ENCODE assay signal across 9 cellular contexts in genomic region chr9:71680189-71680983, GRCh38.
DNase-seq lines count a peak whose midpoint lies in the region; ATAC-seq and TF ChIP-seq lines count a peak whose summit lies in the region.
"Had no signal": no experiment of that assay in that cellular context is flagged by ENCODE, and none has a peak within 500 bp of the region (broad histone marks: within the 10 kb centered on the region; RNA-seq: fewer than 3 reads in every experiment).

No MANE protein-coding gene starts in this region.

- H2AFZ ChIP-seq in GM23248, result no peak overlapping the region

- CTCF ChIA-PET in RWPE1 (lab: Yijun Ruan, JAX), result interaction anchor here (0.6 to 5.6 kb wide), 5 partner anchors 16 to 138 kb away, joined by 3 to 34 read pairs (median 3); no protein-coding TSS in a partner anchor
- CTCF ChIA-PET in GM10248 (lab: Yijun Ruan, JAX), result interaction anchor here (0.9 to 2.2 kb wide), 4 partner anchors 8 to 76 kb away, joined by 3 to 6 read pairs (median 3); no protein-coding TSS in a partner anchor

- peak overlapping the region; percentile 10; the same call in 1 of the 2 replicates for H3K4me3 ChIP-seq in GM23248
- no peak overlapping the region for H3K4me3 ChIP-seq in H7 (ENCODE audit: insufficient read depth, low read depth, low read length)

- peak overlapping the region; percentile 30; the same call in 1 of the 2 replicates for H3K9ac ChIP-seq in GM23248

- H3K79me2 ChIP-seq in GM23248 (ENCODE audit: insufficient read depth), result no peaks in the 10 kb centered on the region

- no peaks in the 10 kb centered on the region for H4K20me1 ChIP-seq in GM23248 (ENCODE audit: insufficient read depth)

- H3K36me3 Mint-ChIP-seq in stimulated activated naive B cell treated with anti-CD40 and anti-IgM and Interleukin-4, amounts not matched to agents 10 μg/mL and 1 μg/mL and 100 μg/mL, for 72 hours, result peaks cover 0 to 25% of the 10 kb centered on the region in 2 donors

- no peaks in the 10 kb centered on the region for H3K9me3 ChIP-seq in GM23248 (ENCODE audit: low read depth)

- in situ Hi-C loops in GM23248 (cut with MboI), result no loop called here

- peak; percentile 24 for ATAC-seq in foreskin keratinocyte
- peak; percentile 53 to 63 for ATAC-seq in stimulated activated naive B cell treated with anti-CD40 and anti-IgM and Interleukin-4, amounts not matched to agents 10 μg/mL and 1 μg/mL and 100 μg/mL, for 72 hours (replicated peaks)

- DNase-seq in GM23248, result peak; percentile 71
- DNase-seq in RWPE1 (ENCODE audit: low spot score), result peak; percentile 53
- DNase-seq in foreskin keratinocyte, result peak; percentile 60 to 87
- DNase-seq in stimulated activated naive B cell treated with anti-CD40 and anti-IgM and Interleukin-4, amounts not matched to agents 10 μg/mL and 1 μg/mL and 100 μg/mL, for 72 hours, result no peak
- no peak for DNase-seq in H7
- no peak for DNase-seq in GDM1 (lab: John Stamatoyannopoulos, UW)
- DNase-seq in GM10248 (ENCODE audit: extremely low spot score), result no peak
- DNase-seq in cerebellum (ENCODE audit: low spot score), result no peak
- DNase-seq: activated CD4-positive, alpha-beta memory T cell treated with anti-CD3 and anti-CD28 coated beads for 36 hours had no signal

- H3K36me3 ChIP-seq in GM23248 (ENCODE audit: low read depth), result no peaks in the 10 kb centered on the region
- no peaks in the 10 kb centered on the region for H3K36me3 ChIP-seq in H7 (replicated peaks; ENCODE audit: control insufficient read depth, insufficient read depth, low read length)

- peaks cover 0 to 2% of the 10 kb centered on the region in 2 donors for H3K9me3 Mint-ChIP-seq in stimulated activated naive B cell treated with anti-CD40 and anti-IgM and Interleukin-4, amounts not matched to agents 10 μg/mL and 1 μg/mL and 100 μg/mL, for 72 hours
- H3K9me3 Mint-ChIP-seq: activated CD4-positive, alpha-beta memory T cell treated with anti-CD3 and anti-CD28 coated beads for 36 hours had no signal

- peaks cover 48 to 82% of the 10 kb centered on the region in 2 donors for H3K4me1 Mint-ChIP-seq in stimulated activated naive B cell treated with anti-CD40 and anti-IgM and Interleukin-4, amounts not matched to agents 10 μg/mL and 1 μg/mL and 100 μg/mL, for 72 hours

- H3F3A ChIP-seq in GM23248 (ENCODE audit: insufficient read depth), result peaks cover 80% of the 10 kb centered on the region

- WGBS in GM23248 (ENCODE audit: low coverage in 1 of 2, low lambda C conversion rate in 2 of 2, missing lambda C conversion rate in 2 of 2), 2 experiments, result 39 to 40% methylated on average over 5 of the region's 5 CpGs

- no peaks in the 10 kb centered on the region for H3K9me2 ChIP-seq in GM23248 (ENCODE audit: insufficient read depth)

- no peaks in the 10 kb centered on the region for H3K27me3 Mint-ChIP-seq in stimulated activated naive B cell treated with anti-CD40 and anti-IgM and Interleukin-4, amounts not matched to agents 10 μg/mL and 1 μg/mL and 100 μg/mL, for 72 hours
- H3K27me3 Mint-ChIP-seq: activated CD4-positive, alpha-beta memory T cell treated with anti-CD3 and anti-CD28 coated beads for 36 hours had no signal

- H3K27ac Mint-ChIP-seq in stimulated activated naive B cell treated with anti-CD40 and anti-IgM and Interleukin-4, amounts not matched to agents 10 μg/mL and 1 μg/mL and 100 μg/mL, for 72 hours, result peak overlapping the region; percentile 33
- H3K27ac Mint-ChIP-seq: activated CD4-positive, alpha-beta memory T cell treated with anti-CD3 and anti-CD28 coated beads for 36 hours had no signal

- POLR2A ChIA-PET in RWPE1 (lab: Yijun Ruan, JAX; ENCODE audit: low non-redundant PET) (interaction anchor here (0.6 kb wide), 1 partner anchor 88 kb away, joined by 3 read pairs; the partner anchor contains the start of gene CEMIP2), GM10248 (lab: Yijun Ruan, JAX) (no interaction called here)

- no peak overlapping the region for H3K4me3 Mint-ChIP-seq in stimulated activated naive B cell treated with anti-CD40 and anti-IgM and Interleukin-4, amounts not matched to agents 10 μg/mL and 1 μg/mL and 100 μg/mL, for 72 hours
- H3K4me3 Mint-ChIP-seq: activated CD4-positive, alpha-beta memory T cell treated with anti-CD3 and anti-CD28 coated beads for 36 hours had no signal

- H3K4me2 ChIP-seq in GM23248 (ENCODE audit: unreplicated experiment), result peak overlapping the region; percentile 64

- H3K4me1 ChIP-seq in GM23248 (ENCODE audit: insufficient read depth) (peaks cover 67% of the 10 kb centered on the region), foreskin keratinocyte (peaks cover 31% of the 10 kb centered on the region)

- TF ChIP-seq CTCF in RWPE1 (conservative IDR thresholded peaks at IDR 0.05; ENCODE audit: low read depth), result no peak
- no peak for TF ChIP-seq CTCF in foreskin keratinocyte (conservative IDR thresholded peaks at IDR 0.05)
- TF ChIP-seq CTCF in GM10248 (IDR thresholded peaks at IDR 0.05; ENCODE audit: control extremely low read depth, extremely low read depth, low read depth, missing control alignments), result no peak

- H3K27me3 ChIP-seq in GM23248 (replicated peaks; ENCODE audit: insufficient read depth) (no peaks in the 10 kb centered on the region), foreskin keratinocyte (no peaks in the 10 kb centered on the region), H7 (ENCODE audit: control insufficient read depth, insufficient read depth, low read length) (no peaks in the 10 kb centered on the region)

- H3K27ac ChIP-seq in GM23248 (peak overlapping the region; percentile 74), RWPE1 (no peak overlapping the region), foreskin keratinocyte (no peak overlapping the region)

Comparison
In these comparisons a context has a peak if more than half of its experiments do, and no peak if none do; other contexts are left out.
1. DNase-seq: peak in GM23248 (single experiment), RWPE1 (single experiment) and foreskin keratinocyte (2 of 2); none in stimulated activated naive B cell treated with anti-CD40 and anti-IgM and Interleukin-4, amounts not matched to agents 10 μg/mL and 1 μg/mL and 100 μg/mL, for 72 hours (single experiment), H7 (single experiment), GDM1 (single experiment), GM10248 (single experiment) and cerebellum (single experiment).